16 cellular contexts compared by ENCODE assay signal in genomic region chr17:44438634-44439033, GRCh38. TPM values are rescaled to one million over a fixed set of nuclear protein-coding genes. Genes with fewer than 3 reads are reported as not detected.
DNase-seq lines count a peak whose midpoint lies in the region; ATAC-seq and TF ChIP-seq lines count a peak whose summit lies in the region.
"Had no signal": no experiment of that assay in that cellular context is flagged by ENCODE, and none has a peak within 500 bp of the region (broad histone marks: within the 10 kb centered on the region; RNA-seq: fewer than 3 reads in every experiment).

No MANE protein-coding gene starts in this region.

- H3K36me3 ChIP-seq in CD4-positive, alpha-beta memory T cell (ENCODE audit: insufficient read depth, low read length): peaks cover 11% of the 10 kb centered on the region
- H3K36me3 ChIP-seq in HEK293 (ENCODE audit: control insufficient read depth in 2 of 2, insufficient read depth in 1 of 2, low read length in 2 of 2): peaks cover 19 to 23% of the 10 kb centered on the region in 2 experiments

- ATAC-seq in naive B cell (ENCODE audit: low read depth in 2 of 2) (no peak), HG02973 (IDR thresholded peaks at IDR 0.05; ENCODE audit: unreplicated experiment) (no peak)
- ATAC-seq: esophagus mucosa, left colon, Panc1 had no signal

- H3K4me3 Mint-ChIP-seq in CD4-positive, alpha-beta memory T cell: peak overlapping the region in 1 of 8 donors; percentile 18
- no peak overlapping the region for H3K4me3 Mint-ChIP-seq in chondrocyte (ENCODE audit: unreplicated experiment)
- H3K4me3 Mint-ChIP-seq in naive B cell: no peak overlapping the region
- H3K4me3 Mint-ChIP-seq: B cell had no signal

- H3K36me3 Mint-ChIP-seq in CD4-positive, alpha-beta memory T cell: peaks cover 14 to 15% of the 10 kb centered on the region in 2 donors
- peaks cover 10% of the 10 kb centered on the region for H3K36me3 Mint-ChIP-seq in chondrocyte (ENCODE audit: low read depth)
- peaks cover 8 to 11% of the 10 kb centered on the region in 2 donors for H3K36me3 Mint-ChIP-seq in naive B cell

- no peak overlapping the region for H3K27ac ChIP-seq in CD4-positive, alpha-beta memory T cell (ENCODE audit: low read depth, low read length)
- H3K27ac ChIP-seq in HEK293 (ENCODE audit: extremely low read depth, low read depth, low read length): no peak overlapping the region

- H3K4me1 ChIP-seq in CD4-positive, alpha-beta memory T cell (ENCODE audit: insufficient read depth, low read length): peaks cover 12% of the 10 kb centered on the region
- H3K4me1 ChIP-seq in HEK293 (ENCODE audit: control insufficient read depth, insufficient read depth, low read length): 0 out of 2 replicates have a peak, but pooled peaks cover 3% of the 10 kb centered on the region

- POLR2A ChIA-PET in CD4-positive, alpha-beta memory T cell (lab: Charles Lee; ENCODE audit: partially characterized antibody): no interaction called here
- POLR2A ChIA-PET in HEK293 (lab: Yijun Ruan, JAX): no interaction called here

- H3K4me3 ChIP-seq in CD4-positive, alpha-beta memory T cell (ENCODE audit: low read length in 2 of 2): no peak overlapping the region
- no peak overlapping the region for H3K4me3 ChIP-seq in HEK293 (ENCODE audit: low read depth, low read length)

- H3K9me3 Mint-ChIP-seq in CD4-positive, alpha-beta memory T cell: no peaks in the 10 kb centered on the region
- H3K9me3 Mint-ChIP-seq in chondrocyte (ENCODE audit: low read depth): no peaks in the 10 kb centered on the region
- no peaks in the 10 kb centered on the region for H3K9me3 Mint-ChIP-seq in naive B cell

- H3K27ac Mint-ChIP-seq in CD4-positive, alpha-beta memory T cell: peak overlapping the region in 6 of 7 donors; percentile 0 to 79 (median 22)
- H3K27ac Mint-ChIP-seq in chondrocyte (ENCODE audit: unreplicated experiment): peak overlapping the region; percentile 83
- peak overlapping the region in 4 of 6 donors; percentile 12 to 71 (median 44) for H3K27ac Mint-ChIP-seq in naive B cell
- H3K27ac Mint-ChIP-seq: B cell had no signal

- CTCF ChIA-PET in CD4-positive, alpha-beta memory T cell (lab: Charles Lee; ENCODE audit: partially characterized antibody): no interaction called here
- CTCF ChIA-PET in HEK293 (lab: Yijun Ruan, JAX): no interaction called here

- no peaks in the 10 kb centered on the region for H3K27me3 ChIP-seq in CD4-positive, alpha-beta memory T cell (ENCODE audit: insufficient read depth, low read length)

- intact Hi-C loops in CD4-positive, alpha-beta memory T cell (cut with micrococcal nuclease): no loop called here

- TF ChIP-seq CTCF in HEK293 (tag by site-specific recombination; IDR thresholded peaks at IDR 0.05) (no peak), chondrocyte (IDR thresholded peaks at IDR 0.05) (no peak)

- DNase-seq in CD4-positive, alpha-beta memory T cell: no peak
- DNase-seq in chondrocyte (ENCODE audit: low spot score) (no peak), naive B cell (no peak), LoVo (ENCODE audit: low spot score) (no peak)
- DNase-seq in stimulated activated CD4-positive, alpha-beta T cell treated with anti-CD3 and anti-CD28 coated beads, Interleukin-12 subunit alpha, Interleukin-12 subunit beta, amount 100 ng/mL, for 4 hours: no peak
- DNase-seq in activated CD4-positive, alpha-beta T cell treated with anti-CD3 and anti-CD28 coated beads, Interleukin-2, amount 50 U/mL, for 48 hours: no peak
- DNase-seq: activated CD4-positive, CD25-positive, alpha-beta regulatory T cell; left colon; NCI-H1436 treated with DMSO at 0.1 percent for 48 hours; stimulated activated CD4-positive, alpha-beta T cell treated with anti-CD3 and anti-CD28 coated beads, Interleukin-15, amount 100 ng/mL, for 24 hours; substantia nigra had no signal

- peaks cover 14 to 26% (median 21%) of the 10 kb centered on the region in 4 donors for H3K4me1 Mint-ChIP-seq in CD4-positive, alpha-beta memory T cell
- H3K4me1 Mint-ChIP-seq in chondrocyte (ENCODE audit: low read depth): peaks cover 29% of the 10 kb centered on the region
- H3K4me1 Mint-ChIP-seq in naive B cell: peaks cover 9 to 15% (median 13%) of the 10 kb centered on the region in 3 donors

- H3K9me3 ChIP-seq in CD4-positive, alpha-beta memory T cell (ENCODE audit: control insufficient read depth in 1 of 2, low read length in 2 of 2): no peaks in the 10 kb centered on the region
- no peaks in the 10 kb centered on the region for H3K9me3 ChIP-seq in HEK293 (ENCODE audit: control insufficient read depth, insufficient read depth, low read depth, low read length)

- H3K27me3 Mint-ChIP-seq in CD4-positive, alpha-beta memory T cell: no peaks in the 10 kb centered on the region
- H3K27me3 Mint-ChIP-seq in chondrocyte (ENCODE audit: low read depth) (no peaks in the 10 kb centered on the region), naive B cell (no peaks in the 10 kb centered on the region)
- H3K27me3 Mint-ChIP-seq: B cell had no signal

TF ChIP-seq in HEK293, 187 proteins besides CTCF, POLR2A, EP300 and RAD21:
- TF ChIP-seq GLIS2 (tag by site-specific recombination; IDR thresholded peaks at IDR 0.05) (no peak), ZNF530 (tag by site-specific recombination; IDR thresholded peaks at IDR 0.05; ENCODE audit: low read depth) (no peak), ZNF670 (tag by site-specific recombination; IDR thresholded peaks at IDR 0.05; ENCODE audit: low read depth) (no peak), ZNF394 (tag by site-specific recombination; IDR thresholded peaks at IDR 0.05; ENCODE audit: borderline replicate concordance) (no peak), ZNF449 (tag by site-specific recombination; IDR thresholded peaks at IDR 0.05) (peak; percentile 67), ZNF473 (tag by site-specific recombination; IDR thresholded peaks at IDR 0.05) (no peak)

RNA-seq across cellular contexts. Expression of gene ITGA2B, which starts 49.2 kb away (rescaled TPM):
- 1 to 10 TPM in 1 of 2 experiments, under 1 TPM in 1; 0.44 to 1.0 TPM for total RNA-seq in CD4-positive, alpha-beta memory T cell
- not detected for polyA plus RNA-seq in CD4-positive, alpha-beta memory T cell
- total RNA-seq in chondrocyte: 1.7 to 2.2 TPM (median 2.0 TPM) in 3 replicates
- 1 to 10 TPM in 5 of 6 donors, under 1 TPM in 1; 0.70 to 7.1 (median 5.1) TPM for polyA plus RNA-seq in naive B cell (ENCODE audit: low read depth in 6 of 6)

Comparison
In these comparisons a context has a peak if more than half of its experiments do, and no peak if none do; other contexts are left out.
1. H3K27ac Mint-ChIP-seq: peak in every context shown above with its lines; median percentile 83 in chondrocyte; 44 in naive B cell; 22 in CD4-positive, alpha-beta memory T cell.